Comparison of ENCODE assay signal across 2 cellular contexts in the genomic region with DNA sequence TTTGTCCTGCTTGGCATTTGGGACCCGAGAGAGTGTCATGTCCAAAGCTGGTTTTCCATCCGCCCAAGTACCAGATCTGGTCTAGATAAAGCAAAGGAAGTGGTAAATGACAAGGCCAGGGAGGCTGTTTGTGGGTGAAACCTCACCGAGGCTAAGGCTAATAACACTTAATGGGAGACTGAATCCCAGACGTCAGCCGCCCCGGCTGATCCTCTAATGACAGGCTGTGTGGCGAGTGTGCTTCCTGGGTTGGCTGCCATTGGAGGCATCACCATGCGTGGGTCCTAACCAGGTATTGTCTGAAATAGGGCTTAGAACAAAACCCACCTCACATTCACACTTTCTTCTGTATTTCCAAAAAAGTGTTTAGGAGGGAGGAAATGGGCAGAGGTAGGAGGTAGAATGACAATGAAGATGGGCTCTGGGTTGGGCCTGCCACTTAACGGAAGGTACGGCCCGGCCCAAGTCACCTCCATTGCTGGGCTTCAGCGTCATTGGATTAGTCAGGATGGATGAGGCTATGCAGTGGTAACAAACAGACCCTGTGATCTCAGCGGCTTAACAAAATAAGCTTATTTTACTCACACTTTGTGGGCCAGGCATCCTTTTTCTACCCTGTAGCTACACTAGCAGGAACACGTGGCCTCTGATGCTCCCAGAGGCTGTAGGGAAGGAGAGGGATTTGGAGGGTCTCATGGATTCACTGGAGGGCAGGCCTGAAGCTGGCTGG.
TF ChIP-seq lines count a peak whose summit lies in the region.

No MANE protein-coding gene starts in this region.

TF ChIP-seq in A549, 52 proteins besides CTCF, POLR2A, EP300 and RAD21:
- TF ChIP-seq HOXB13 (CRISPR knock-in tag; IDR thresholded peaks at IDR 0.05; ENCODE audit: low read depth) = no peak
- TF ChIP-seq, protein P1, sequence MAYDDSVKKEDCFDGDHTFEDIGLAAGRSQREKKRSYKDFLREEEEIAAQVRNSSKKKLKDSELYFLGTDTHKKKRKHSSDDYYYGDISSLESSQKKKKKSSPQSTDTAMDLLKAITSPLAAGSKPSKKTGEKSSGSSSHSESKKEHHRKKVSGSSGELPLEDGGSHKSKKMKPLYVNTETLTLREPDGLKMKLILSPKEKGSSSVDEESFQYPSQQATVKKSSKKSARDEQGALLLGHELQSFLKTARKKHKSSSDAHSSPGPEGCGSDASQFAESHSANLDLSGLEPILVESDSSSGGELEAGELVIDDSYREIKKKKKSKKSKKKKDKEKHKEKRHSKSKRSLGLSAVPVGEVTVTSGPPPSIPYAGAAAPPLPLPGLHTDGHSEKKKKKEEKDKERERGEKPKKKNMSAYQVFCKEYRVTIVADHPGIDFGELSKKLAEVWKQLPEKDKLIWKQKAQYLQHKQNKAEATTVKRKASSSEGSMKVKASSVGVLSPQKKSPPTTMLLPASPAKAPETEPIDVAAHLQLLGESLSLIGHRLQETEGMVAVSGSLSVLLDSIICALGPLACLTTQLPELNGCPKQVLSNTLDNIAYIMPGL (CRISPR knock-in tag; IDR thresholded peaks at IDR 0.05; ENCODE audit: borderline replicate concordance) = no peak
- TF ChIP-seq, protein P2, sequence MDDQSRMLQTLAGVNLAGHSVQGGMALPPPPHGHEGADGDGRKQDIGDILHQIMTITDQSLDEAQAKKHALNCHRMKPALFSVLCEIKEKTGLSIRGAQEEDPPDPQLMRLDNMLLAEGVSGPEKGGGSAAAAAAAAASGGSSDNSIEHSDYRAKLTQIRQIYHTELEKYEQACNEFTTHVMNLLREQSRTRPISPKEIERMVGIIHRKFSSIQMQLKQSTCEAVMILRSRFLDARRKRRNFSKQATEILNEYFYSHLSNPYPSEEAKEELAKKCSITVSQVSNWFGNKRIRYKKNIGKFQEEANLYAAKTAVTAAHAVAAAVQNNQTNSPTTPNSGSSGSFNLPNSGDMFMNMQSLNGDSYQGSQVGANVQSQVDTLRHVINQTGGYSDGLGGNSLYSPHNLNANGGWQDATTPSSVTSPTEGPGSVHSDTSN (IDR thresholded peaks at IDR 0.05) = no peak
- TF ChIP-seq MAFK (IDR thresholded peaks at IDR 0.05; ENCODE audit: partially characterized antibody) = no peak
- TF ChIP-seq NR3C1 (IDR thresholded peaks at IDR 0.05) = no peak
- no peak for TF ChIP-seq BCL3 (IDR thresholded peaks at IDR 0.05)
- TF ChIP-seq PHF8 (IDR thresholded peaks at IDR 0.05; ENCODE audit: borderline replicate concordance, low read depth) = no peak
- TF ChIP-seq KDM5A (IDR thresholded peaks at IDR 0.05) = no peak
- no peak for TF ChIP-seq SREBF2 (IDR thresholded peaks at IDR 0.05)
- no peak for TF ChIP-seq MAZ (IDR thresholded peaks at IDR 0.05; ENCODE audit: borderline replicate concordance, low read depth, low read length)
- TF ChIP-seq POLR2AphosphoS2 (conservative IDR thresholded peaks at IDR 0.05; ENCODE audit: low read length) = no peak
- no peak for TF ChIP-seq TP53 (CRISPR knock-in tag; IDR thresholded peaks at IDR 0.05)
- TF ChIP-seq, protein P3, sequence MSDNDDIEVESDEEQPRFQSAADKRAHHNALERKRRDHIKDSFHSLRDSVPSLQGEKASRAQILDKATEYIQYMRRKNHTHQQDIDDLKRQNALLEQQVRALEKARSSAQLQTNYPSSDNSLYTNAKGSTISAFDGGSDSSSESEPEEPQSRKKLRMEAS (IDR thresholded peaks at IDR 0.05) = no peak

TF ChIP-seq in HCT116, 20 proteins besides CTCF, POLR2A, EP300 and RAD21:
- TF ChIP-seq ZFX (IDR thresholded peaks at IDR 0.05) (peak; percentile 32; the same call in 1 of the 2 replicates), ATF3 (IDR thresholded peaks at IDR 0.05) (no peak)
